17 cellular contexts compared by ENCODE assay signal in the genomic region with DNA sequence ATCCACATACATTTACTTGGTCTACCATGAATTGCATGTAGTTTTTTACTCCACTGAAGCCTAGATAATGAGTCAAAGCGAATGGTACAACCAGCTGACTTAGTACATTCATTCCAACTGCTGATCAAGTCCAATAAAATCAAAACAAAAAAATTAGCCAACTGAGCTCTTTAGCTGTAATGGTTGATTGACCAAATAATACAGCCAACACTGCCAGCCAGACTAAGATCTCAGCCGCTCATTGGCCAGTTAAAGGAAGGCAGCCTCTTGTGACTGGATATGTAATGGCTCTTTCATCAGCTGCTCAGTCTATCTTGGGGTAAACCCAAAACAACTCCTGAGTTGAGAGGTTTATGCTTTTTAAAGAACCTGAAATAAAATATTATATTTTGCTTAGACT.
"Had no signal": no experiment of that assay in that cellular context is flagged by ENCODE, and none has a peak within 500 bp of the region (broad histone marks: within the 10 kb centered on the region; RNA-seq: fewer than 3 reads in every experiment).

No MANE protein-coding gene starts in this region.

- H3K9me3 ChIP-seq: gastroesophageal sphincter, right atrium auricular region, sigmoid colon, tibial nerve had no signal

- H3K4me1 ChIP-seq: gastroesophageal sphincter, right atrium auricular region, tibial nerve had no signal

- H3K27ac ChIP-seq: gastroesophageal sphincter, right atrium auricular region, sigmoid colon, tibial nerve had no signal

- H3K27me3 Mint-ChIP-seq: central memory CD8-positive, alpha-beta T cell; dendritic cell treated with granulocyte-macrophage colony-stimulating factor and Interleukin-4, amounts not matched to agents 40 ng/mL and 50 ng/mL, for 4 days; naive B cell had no signal

- H3K4me3 ChIP-seq: gastroesophageal sphincter, right atrium auricular region, sigmoid colon, tibial nerve had no signal

- H3K4me3 Mint-ChIP-seq: central memory CD8-positive, alpha-beta T cell; dendritic cell treated with granulocyte-macrophage colony-stimulating factor and Interleukin-4, amounts not matched to agents 40 ng/mL and 50 ng/mL, for 4 days; immature natural killer cell; naive B cell; nephron; stimulated activated effector memory CD8-positive, alpha-beta T cell treated with anti-CD3 and anti-CD28 coated beads, Interleukin-12 subunit alpha, Interleukin-12 subunit beta, amount 100 ng/mL, for 72 hours had no signal

- H3K27me3 ChIP-seq: gastroesophageal sphincter, right atrium auricular region, sigmoid colon, tibial nerve had no signal

- ATAC-seq: gastroesophageal sphincter; left colon; stimulated activated effector memory CD8-positive, alpha-beta T cell treated with anti-CD3 and anti-CD28 coated beads, Interleukin-12 subunit alpha, Interleukin-12 subunit beta, amount 100 ng/mL, for 72 hours; stimulated activated naive CD8-positive, alpha-beta T cell treated with anti-CD3 and anti-CD28 coated beads, Interleukin-15, Interleukin-2, amounts not matched to agents 100 U/mL and 50 U/mL, for 24 hours had no signal

- H3K4me1 Mint-ChIP-seq: central memory CD8-positive, alpha-beta T cell; immature natural killer cell; naive B cell; nephron; stimulated activated effector memory CD8-positive, alpha-beta T cell treated with anti-CD3 and anti-CD28 coated beads, Interleukin-12 subunit alpha, Interleukin-12 subunit beta, amount 100 ng/mL, for 72 hours had no signal

- H3K27ac Mint-ChIP-seq: dendritic cell treated with granulocyte-macrophage colony-stimulating factor and Interleukin-4, amounts not matched to agents 40 ng/mL and 50 ng/mL, for 4 days; immature natural killer cell; naive B cell; nephron; stimulated activated effector memory CD8-positive, alpha-beta T cell treated with anti-CD3 and anti-CD28 coated beads, Interleukin-12 subunit alpha, Interleukin-12 subunit beta, amount 100 ng/mL, for 72 hours had no signal

- DNase-seq: glutamatergic neuron; immature natural killer cell; left colon; mesendoderm; naive B cell; sigmoid colon; small intestine; stimulated activated CD4-positive, alpha-beta T cell treated with anti-CD3 and anti-CD28 coated beads, Interleukin-4, amount 100 ng/mL, for 1 hour; stimulated activated CD8-positive, alpha-beta memory T cell treated with anti-CD3 and anti-CD28 coated beads, Interleukin-4, amount 100 ng/mL, for 48 hours; stimulated activated naive CD8-positive, alpha-beta T cell treated with anti-CD3 and anti-CD28 coated beads, Interleukin-15, Interleukin-2, amounts not matched to agents 100 U/mL and 50 U/mL, for 24 hours had no signal

- H3K36me3 Mint-ChIP-seq: immature natural killer cell; naive B cell; stimulated activated effector memory CD8-positive, alpha-beta T cell treated with anti-CD3 and anti-CD28 coated beads, Interleukin-12 subunit alpha, Interleukin-12 subunit beta, amount 100 ng/mL, for 72 hours had no signal

- H3K36me3 ChIP-seq: gastroesophageal sphincter, right atrium auricular region, sigmoid colon, tibial nerve had no signal

- H3K9me3 Mint-ChIP-seq: central memory CD8-positive, alpha-beta T cell; dendritic cell treated with granulocyte-macrophage colony-stimulating factor and Interleukin-4, amounts not matched to agents 40 ng/mL and 50 ng/mL, for 4 days; stimulated activated effector memory CD8-positive, alpha-beta T cell treated with anti-CD3 and anti-CD28 coated beads, Interleukin-12 subunit alpha, Interleukin-12 subunit beta, amount 100 ng/mL, for 72 hours had no signal
